Comparison of ENCODE assay signal across 8 cellular contexts in genomic region chr13:30112602-30113435, GRCh38.
A peak's percentile ranks its signal among the peaks of the same experiment; 100 is the strongest.
DNase-seq lines count a peak whose midpoint lies in the region; ATAC-seq and TF ChIP-seq lines count a peak whose summit lies in the region.

No MANE protein-coding gene starts in this region.

- peaks cover 23 to 46% (median 30%) of the 10 kb centered on the region in 4 donors for H3K4me1 ChIP-seq in transverse colon

- intact Hi-C loops in CD14-positive monocyte (cut with micrococcal nuclease), result loop anchor here in 1 of 2 donors (5.0 to 10.0 kb wide), 2 partner anchors 258 to 341 kb away; partner anchors contain the start of gene UBL3
- intact Hi-C loops in head of caudate nucleus (cut with DNase I), result loop anchor here (5.0 to 10.0 kb wide), 3 partner anchors 266 to 518 kb away; partner anchors contain the start of gene SLC7A1
- intact Hi-C loops in posterior cingulate gyrus (cut with DNase I), result loop anchor here (1.0 to 10.0 kb wide), 3 partner anchors 262 to 605 kb away; partner anchors contain the start of genes SLC7A1 and UBL3
- intact Hi-C loops in transverse colon (cut with DNase I; ENCODE audit: low total_unique reads), result loop anchor here (5.0 to 10.0 kb wide), 3 partner anchors 188 to 606 kb away; partner anchors contain the start of gene SLC7A1

- H3K36me3 ChIP-seq in transverse colon, result no peaks in the 10 kb centered on the region

- peaks cover 11 to 15% (median 15%) of the 10 kb centered on the region in 3 donors for H3K27me3 Mint-ChIP-seq in CD14-positive monocyte (ENCODE audit: low read depth in 3 of 3)

- H3K27ac ChIP-seq in transverse colon, result peak overlapping the region; percentile 82 to 90 (median 88)

- peak overlapping the region in 1 of 7 donors; percentile 79 for H3K27ac Mint-ChIP-seq in CD14-positive monocyte
- no peak overlapping the region for H3K27ac Mint-ChIP-seq in activated naive CD4-positive, alpha-beta T cell treated with anti-CD3 and anti-CD28 coated beads, Interleukin-2, amount 50 U/mL, for 72 hours

- in situ Hi-C loops in transverse colon (cut with MboI; ENCODE audit: low pct_ligation_motif_present in 1 of 4, low pct_unique_long_range_greater_than_20kb in 1 of 4, low sequenced_read_pairs in 3 of 4), result loop anchor here (10.0 to 25.0 kb wide), 6 partner anchors 188 to 608 kb away; no protein-coding TSS in a partner anchor

- DNase-seq in CD14-positive monocyte (ENCODE audit: low spot score) (peak; percentile 74), NAMALWA (ENCODE audit: low spot score) (peak; percentile 91), SKM-1 (lab: John Stamatoyannopoulos, UW; ENCODE audit: unreplicated experiment) (peak; percentile 71), head of caudate nucleus (peak; percentile 73 to 94 (median 86)), posterior cingulate gyrus (peak; percentile 71 to 96 (median 83)), transverse colon (peak; percentile 89)
- peak in 1 of 2 donors; percentile 82 for DNase-seq in activated naive CD4-positive, alpha-beta T cell treated with anti-CD3 and anti-CD28 coated beads, Interleukin-2, amount 50 U/mL, for 72 hours (ENCODE audit: low spot score in 2 of 2)

- peaks cover 0 to 4% of the 10 kb centered on the region in 2 donors for H3K36me3 Mint-ChIP-seq in CD14-positive monocyte
- H3K36me3 Mint-ChIP-seq in activated naive CD4-positive, alpha-beta T cell treated with anti-CD3 and anti-CD28 coated beads, Interleukin-2, amount 50 U/mL, for 72 hours, result no peaks in the 10 kb centered on the region

- WGBS in transverse colon (ENCODE audit: low coverage in 1 of 2), 2 donors, result 16 to 21% methylated on average over 12 to 19 of the region's 19 CpGs

- TF ChIP-seq POLR2A in transverse colon (IDR thresholded peaks at IDR 0.05), result no peak

- H3K9me3 Mint-ChIP-seq in CD14-positive monocyte, result peaks cover 0 to 5% (median 1%) of the 10 kb centered on the region in 7 donors
- no peaks in the 10 kb centered on the region for H3K9me3 Mint-ChIP-seq in activated naive CD4-positive, alpha-beta T cell treated with anti-CD3 and anti-CD28 coated beads, Interleukin-2, amount 50 U/mL, for 72 hours

- H3K4me1 Mint-ChIP-seq in CD14-positive monocyte, result peaks cover 29% of the 10 kb centered on the region

- no peaks in the 10 kb centered on the region for H3K9me3 ChIP-seq in transverse colon

- H3K27me3 ChIP-seq in transverse colon, result no peaks in the 10 kb centered on the region

- peak overlapping the region; percentile 41 to 82 for H3K4me3 Mint-ChIP-seq in CD14-positive monocyte

- TF ChIP-seq CTCF in CD14-positive monocyte (IDR thresholded peaks at IDR 0.05) (peak; percentile 97), transverse colon (IDR thresholded peaks at IDR 0.05) (peak; percentile 98 to 100 (median 100))

- peak; percentile 48 for ATAC-seq in GM21423 (IDR thresholded peaks at IDR 0.05; ENCODE audit: unreplicated experiment)
- peak; percentile 44 to 56 for ATAC-seq in activated naive CD4-positive, alpha-beta T cell treated with anti-CD3 and anti-CD28 coated beads, Interleukin-2, amount 50 U/mL, for 72 hours

- peak; percentile 3 for TF ChIP-seq EP300 in transverse colon (IDR thresholded peaks at IDR 0.05; ENCODE audit: low read depth)

- peak overlapping the region in 1 of 4 donors; percentile 7 for H3K4me3 ChIP-seq in transverse colon
